In the genomic region with DNA sequence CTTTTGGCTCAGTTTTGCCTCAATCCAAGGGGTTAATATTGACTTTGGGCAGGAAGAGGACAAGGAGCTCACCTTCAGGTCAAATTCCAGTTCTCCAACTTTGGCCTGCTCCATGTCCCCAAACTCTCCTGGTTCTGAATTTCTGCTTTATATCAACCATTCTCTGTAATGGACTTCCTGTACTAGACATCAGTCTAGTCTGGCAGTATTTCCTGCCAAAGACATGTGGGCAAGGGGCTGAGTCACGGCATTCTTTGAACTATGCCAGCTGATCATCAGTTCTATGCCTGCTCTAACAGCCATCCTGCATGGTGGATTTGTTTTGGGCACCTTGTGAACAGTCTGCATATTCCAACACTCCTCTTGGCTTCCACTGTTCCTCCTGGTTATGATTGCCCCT, we compare ENCODE assay signal across 9 cellular contexts.
DNase-seq lines count a peak whose midpoint lies in the region; FAIRE-seq and TF ChIP-seq lines count a peak whose summit lies in the region.
"Had no signal": no experiment of that assay in that cellular context is flagged by ENCODE, and none has a peak within 500 bp of the region (broad histone marks: within the 10 kb centered on the region; RNA-seq: fewer than 3 reads in every experiment).

No MANE protein-coding gene starts in this region.

- no peaks in the 10 kb centered on the region for H3K9me3 ChIP-seq in testis

- 67 to 71% methylated on average over 1 of the region's 1 CpG for WGBS in testis, 2 donors

- no peaks in the 10 kb centered on the region for H3K36me3 ChIP-seq in testis (ENCODE audit: low read depth, missing control alignments)

- H3K4me3 ChIP-seq in cardiac fibroblast (replicated peaks in 1 of 2; ENCODE audit: low read depth in 2 of 2, low read length in 2 of 2) (no peak overlapping the region), testis (no peak overlapping the region)

- H3K27ac ChIP-seq in testis: no peak overlapping the region
- H3K27ac ChIP-seq: HL-60 had no signal

- intact Hi-C loops in testis (cut with DNase I; ENCODE audit: low total_unique reads): no loop called here

- H3K4me1 ChIP-seq in testis: no peaks in the 10 kb centered on the region

- H3K27me3 ChIP-seq in testis: no peaks in the 10 kb centered on the region

- DNase-seq in GM19239 (ENCODE audit: insufficient read length, low spot score) (no peak), T-helper 22 cell (ENCODE audit: low read depth) (peak; percentile 34), cardiac fibroblast (ENCODE audit: low read depth in 2 of 2) (peak; percentile 49 to 59), G401 (ENCODE audit: low spot score) (no peak), testis (no peak), NCI-H1417 (lab: John Stamatoyannopoulos, UW) (no peak), putamen (ENCODE audit: low spot score) (no peak)
- DNase-seq in stimulated activated CD4-positive, alpha-beta T cell treated with anti-CD3 and anti-CD28 coated beads, Interleukin-15, amount 100 ng/mL, for 24 hours: peak; percentile 58

- in situ Hi-C loops in G401 (cut with HindIII; ENCODE audit: low sequenced_read_pairs): no loop called here

- no peak for TF ChIP-seq CTCF in cardiac fibroblast (IDR thresholded peaks at IDR 0.05; ENCODE audit: low read depth, low read length)
- no peak for TF ChIP-seq CTCF in testis (IDR thresholded peaks at IDR 0.05)

- peak; percentile 89 for FAIRE-seq in GM19239 (lab: Jason Lieb, UNC)

- TF ChIP-seq POLR2A in testis (IDR thresholded peaks at IDR 0.05): no peak

Comparison
In these comparisons a context has a peak if more than half of its experiments do, and no peak if none do; other contexts are left out.
1. DNase-seq: peak in T-helper 22 cell (single experiment), cardiac fibroblast (2 of 2) and stimulated activated CD4-positive, alpha-beta T cell treated with anti-CD3 and anti-CD28 coated beads, Interleukin-15, amount 100 ng/mL, for 24 hours (single experiment); none in GM19239 (single experiment), G401 (single experiment), testis (single experiment), NCI-H1417 (0 of 3) and putamen (single experiment).